8 cellular contexts compared by ENCODE assay signal in the genomic region with DNA sequence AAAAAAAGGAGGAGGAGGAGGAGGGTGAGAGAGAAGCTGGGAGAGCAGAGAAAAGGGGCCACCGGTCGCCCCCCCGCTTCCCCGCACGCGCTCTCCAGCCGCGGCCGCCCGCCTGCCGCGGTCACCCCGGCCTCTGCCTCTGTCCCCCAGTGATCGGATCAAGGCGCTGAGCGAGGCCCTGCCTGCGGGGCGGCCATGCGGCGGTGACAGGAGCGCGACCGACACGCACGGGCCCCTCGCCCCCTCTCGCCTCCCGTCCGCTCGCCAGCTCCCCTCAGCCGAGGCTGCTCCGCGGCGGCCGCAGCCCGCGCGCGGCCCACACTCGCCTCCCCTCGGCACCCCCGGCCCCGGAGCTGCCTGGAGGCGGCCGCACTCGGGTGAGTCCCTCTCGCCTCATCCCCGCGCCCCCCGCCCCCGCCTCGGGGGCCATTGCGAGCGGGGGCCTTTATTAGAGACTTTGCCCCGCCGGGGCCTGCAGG. TPM values are rescaled to one million over a fixed set of nuclear protein-coding genes. Genes with fewer than 3 reads are reported as not detected.
DNase-seq lines count a peak whose midpoint lies in the region; ATAC-seq and TF ChIP-seq lines count a peak whose summit lies in the region.

A gene (plus strand): TSS at position 27 of the 479 bp plus-strand sequence. CDS start 31,411 bp downstream, outside the sequence.

- CTCF ChIA-PET in activated CD8-positive, alpha-beta memory T cell treated with anti-CD3 and anti-CD28 coated beads, Interleukin-2, amount 10 ng/mL, durations not matched to agents 7 days and 5 days (lab: Charles Lee) = interaction anchor here (0.6 to 0.7 kb wide), 2 partner anchors 63 to 240 kb away, joined by 3 to 4 read pairs; no protein-coding TSS in a partner anchor

- TF ChIP-seq CTCF in CD14-positive monocyte (IDR thresholded peaks at IDR 0.05) (no peak), foreskin keratinocyte (conservative IDR thresholded peaks at IDR 0.05) (no peak), osteocyte (IDR thresholded peaks at IDR 0.05) (no peak)

- H3K27ac Mint-ChIP-seq in CD14-positive monocyte (peak within 1 kb of the TSS; percentile 77 to 96 (median 83)), osteocyte (ENCODE audit: unreplicated experiment) (peak within 1 kb of the TSS; percentile 95)
- peak within 1 kb of the TSS; percentile 93 for H3K27ac Mint-ChIP-seq in activated CD8-positive, alpha-beta memory T cell treated with anti-CD3 and anti-CD28 coated beads, Interleukin-2, amount 10 ng/mL, durations not matched to agents 7 days and 5 days

- DNase-seq in CD14-positive monocyte (ENCODE audit: low spot score) (no peak), foreskin keratinocyte (no peak), osteocyte (ENCODE audit: extremely low spot score, unreplicated experiment) (peak; percentile 88), NCI-H82 treated with DMSO at 0.1 percent for 48 hours (lab: John Stamatoyannopoulos, UW; ENCODE audit: unreplicated experiment) (no peak)
- DNase-seq in activated CD8-positive, alpha-beta memory T cell treated with anti-CD3 and anti-CD28 coated beads, Interleukin-2, amount 10 ng/mL, durations not matched to agents 7 days and 5 days = no peak

- peak within 1 kb of the TSS; percentile 80 to 95 for H3K4me3 Mint-ChIP-seq in CD14-positive monocyte
- peak within 1 kb of the TSS; percentile 81 for H3K4me3 Mint-ChIP-seq in activated CD8-positive, alpha-beta memory T cell treated with anti-CD3 and anti-CD28 coated beads, Interleukin-2, amount 10 ng/mL, durations not matched to agents 7 days and 5 days
- peak within 1 kb of the TSS; percentile 87 for H3K4me3 Mint-ChIP-seq in osteocyte (ENCODE audit: unreplicated experiment)

- H3K9me3 Mint-ChIP-seq in CD14-positive monocyte = no peaks in the 10 kb centered on the region
- H3K9me3 Mint-ChIP-seq in activated CD8-positive, alpha-beta memory T cell treated with anti-CD3 and anti-CD28 coated beads, Interleukin-2, amount 10 ng/mL, durations not matched to agents 7 days and 5 days (ENCODE audit: low read depth) = no peaks in the 10 kb centered on the region
- no peaks in the 10 kb centered on the region for H3K9me3 Mint-ChIP-seq in osteocyte (ENCODE audit: unreplicated experiment)

- peak; percentile 15 for ATAC-seq in GM19452 (IDR thresholded peaks at IDR 0.05; ENCODE audit: unreplicated experiment)
- ATAC-seq in HG03469 (IDR thresholded peaks at IDR 0.05; ENCODE audit: unreplicated experiment) = peak; percentile 3
- peak; percentile 24 for ATAC-seq in activated CD8-positive, alpha-beta memory T cell treated with anti-CD3 and anti-CD28 coated beads, Interleukin-2, amount 10 ng/mL, durations not matched to agents 7 days and 5 days
- peak; percentile 9 for ATAC-seq in foreskin keratinocyte
- ATAC-seq in GM18870 (IDR thresholded peaks at IDR 0.05; ENCODE audit: unreplicated experiment) = no peak

- peaks cover 2 to 6% (median 3%) of the 10 kb centered on the region in 3 donors for H3K27me3 Mint-ChIP-seq in CD14-positive monocyte (ENCODE audit: low read depth in 3 of 3)
- H3K27me3 Mint-ChIP-seq in activated CD8-positive, alpha-beta memory T cell treated with anti-CD3 and anti-CD28 coated beads, Interleukin-2, amount 10 ng/mL, durations not matched to agents 7 days and 5 days = no peaks in the 10 kb centered on the region
- no peaks in the 10 kb centered on the region for H3K27me3 Mint-ChIP-seq in osteocyte (ENCODE audit: unreplicated experiment)

- H3K4me1 Mint-ChIP-seq in CD14-positive monocyte = peaks cover 55% of the 10 kb centered on the region
- H3K4me1 Mint-ChIP-seq in activated CD8-positive, alpha-beta memory T cell treated with anti-CD3 and anti-CD28 coated beads, Interleukin-2, amount 10 ng/mL, durations not matched to agents 7 days and 5 days = peaks cover 52% of the 10 kb centered on the region
- peaks cover 54% of the 10 kb centered on the region for H3K4me1 Mint-ChIP-seq in osteocyte (ENCODE audit: unreplicated experiment)

- peaks cover 18% of the 10 kb centered on the region for H3K4me1 ChIP-seq in foreskin keratinocyte

- intact Hi-C loops in CD14-positive monocyte (cut with micrococcal nuclease) = no loop called here

- peak within 1 kb of the TSS; percentile 91 for H3K27ac ChIP-seq in foreskin keratinocyte

- no peaks in the 10 kb centered on the region for H3K36me3 Mint-ChIP-seq in CD14-positive monocyte
- H3K36me3 Mint-ChIP-seq in activated CD8-positive, alpha-beta memory T cell treated with anti-CD3 and anti-CD28 coated beads, Interleukin-2, amount 10 ng/mL, durations not matched to agents 7 days and 5 days = peaks cover 7% of the 10 kb centered on the region
- no peaks in the 10 kb centered on the region for H3K36me3 Mint-ChIP-seq in osteocyte (ENCODE audit: unreplicated experiment)

- no peaks in the 10 kb centered on the region for H3K27me3 ChIP-seq in foreskin keratinocyte

RNA-seq across cellular contexts. Expression of the gene that starts here (rescaled TPM):
- polyA plus RNA-seq in CD14-positive monocyte = 10 to 100 TPM; 20.9 to 28.2 TPM
- total RNA-seq in activated CD8-positive, alpha-beta memory T cell treated with anti-CD3 and anti-CD28 coated beads, Interleukin-2, amount 10 ng/mL, durations not matched to agents 7 days and 5 days = 100 to 1,000 TPM; 186 to 220 TPM
- 101 and 115 TPM in 2 replicates for total RNA-seq in foreskin keratinocyte
- 16.5 and 17.0 TPM in 2 replicates for polyA plus RNA-seq in foreskin keratinocyte
- total RNA-seq in osteocyte = 236 and 247 TPM in 2 replicates
